ENCODE assay signal across 21 cellular contexts in the genomic region with DNA sequence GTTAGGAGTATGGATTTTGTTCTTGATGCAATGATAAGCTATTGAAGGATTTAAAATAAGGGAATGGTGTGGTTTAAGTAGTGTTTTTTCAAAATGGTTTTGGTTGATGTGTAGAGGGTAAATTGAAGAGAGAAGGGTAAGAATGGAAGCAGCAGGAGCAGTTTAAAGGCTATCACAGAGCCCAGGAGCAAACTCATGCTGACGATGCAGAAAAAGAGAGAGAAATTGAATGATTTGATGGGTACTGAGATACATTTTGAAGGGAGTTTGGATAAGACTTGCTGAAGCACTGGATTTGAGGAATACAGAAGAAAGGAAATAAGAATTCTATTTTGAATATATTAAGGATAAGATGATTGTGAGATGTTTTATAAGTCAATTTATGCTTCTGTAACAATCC.
A peak's percentile ranks its signal among the peaks of the same experiment; 100 is the strongest.
DNase-seq lines count a peak whose midpoint lies in the region; ATAC-seq, FAIRE-seq and TF ChIP-seq lines count a peak whose summit lies in the region.
"Had no signal": no experiment of that assay in that cellular context is flagged by ENCODE, and none has a peak within 500 bp of the region (broad histone marks: within the 10 kb centered on the region; RNA-seq: fewer than 3 reads in every experiment).

No MANE protein-coding gene starts in this region.

- H3K36me3 ChIP-seq in HepG2 (replicated peaks in 1 of 2; ENCODE audit: control insufficient read depth in 1 of 2, insufficient read depth in 2 of 2, low read length in 2 of 2): no peaks in the 10 kb centered on the region
- H3K36me3 ChIP-seq in right lobe of liver: no peaks in the 10 kb centered on the region
- no peaks in the 10 kb centered on the region for H3K36me3 ChIP-seq in DND-41 (ENCODE audit: insufficient read depth, low read length)
- no peaks in the 10 kb centered on the region for H3K36me3 ChIP-seq in KOPT-K1 (ENCODE audit: insufficient read depth, low read length)
- H3K36me3 ChIP-seq in K562 (ENCODE audit: control insufficient read depth, insufficient read depth, low read length): no peaks in the 10 kb centered on the region

- POLR2A ChIA-PET in HepG2 (lab: Yijun Ruan, JAX) (no interaction called here), K562 (lab: Yijun Ruan, JAX) (interaction anchor here (1.3 kb wide), 1 partner anchor 11 kb away, joined by 4 read pairs; no protein-coding TSS in a partner anchor)

- in situ Hi-C loops in HepG2 (cut with HindIII; ENCODE audit: extremely low pct_ligation_motif_present, low pct_unique_long_range_greater_than_20kb): no loop called here
- in situ Hi-C loops in K562 (cut with MboI): no loop called here

- no peak overlapping the region for H3K4me3 ChIP-seq in HepG2 (replicated peaks in 1 of 3; ENCODE audit: insufficient read depth in 1 of 3, low read depth in 2 of 3, low read length in 3 of 3)
- no peak overlapping the region for H3K4me3 ChIP-seq in right lobe of liver
- no peak overlapping the region for H3K4me3 ChIP-seq in DND-41 (ENCODE audit: low read depth in 1 of 2, low read length in 2 of 2)
- H3K4me3 ChIP-seq in K562: no peak overlapping the region

- no peaks in the 10 kb centered on the region for H3K79me2 ChIP-seq in HepG2 (ENCODE audit: insufficient read depth, low read length)
- H3K79me2 ChIP-seq in DND-41 (ENCODE audit: insufficient read depth, low read length): no peaks in the 10 kb centered on the region
- no peaks in the 10 kb centered on the region for H3K79me2 ChIP-seq in K562 (ENCODE audit: control insufficient read depth, insufficient read depth, low read length)

- TF ChIP-seq EP300 in HepG2 (IDR thresholded peaks at IDR 0.05; ENCODE audit: low read depth in 2 of 2, low read length in 2 of 2) (no peak), HepG2 (CRISPR knock-in tag; IDR thresholded peaks at IDR 0.05; ENCODE audit: borderline replicate concordance) (no peak), K562 (IDR thresholded peaks at IDR 0.05; ENCODE audit: low read length) (no peak)

- H3K27ac ChIP-seq in HepG2 (ENCODE audit: extremely low read length, insufficient read depth, low read length) (no peak overlapping the region), right lobe of liver (no peak overlapping the region), DND-41 (ENCODE audit: low read length) (peak overlapping the region; percentile 82), KOPT-K1 (ENCODE audit: low read depth, low read length, poor library complexity, severe bottlenecking) (peak overlapping the region; percentile 58), K562 (ENCODE audit: extremely low read depth, low read depth, low read length) (no peak overlapping the region)
- H3K27ac ChIP-seq: C4-2B had no signal

- no peaks in the 10 kb centered on the region; a peak in 1 of 5 replicates for H3K27me3 ChIP-seq in HepG2 (ENCODE audit: control insufficient read depth in 1 of 2, insufficient read depth in 2 of 2, low read length in 2 of 2)
- no peaks in the 10 kb centered on the region for H3K27me3 ChIP-seq in right lobe of liver
- H3K27me3 ChIP-seq in DND-41 (ENCODE audit: insufficient read depth, low read length, poor library complexity): no peaks in the 10 kb centered on the region
- H3K27me3 ChIP-seq in K562 (ENCODE audit: control insufficient read depth in 2 of 2, insufficient read depth in 2 of 2, low read length in 2 of 2): no peaks in the 10 kb centered on the region

- H2AFZ ChIP-seq in HepG2 (ENCODE audit: low read length) (no peak overlapping the region), DND-41 (ENCODE audit: low read depth, low read length) (peak overlapping the region; percentile 60), K562 (ENCODE audit: low read depth, low read length) (no peak overlapping the region)

- H3K4me2 ChIP-seq in HepG2 (ENCODE audit: low read depth, low read length) (no peak overlapping the region), DND-41 (ENCODE audit: insufficient read depth, low read length) (0 out of 2 replicates have a peak overlapping the region, but pooled peaks have one; percentile 18), K562 (ENCODE audit: insufficient read depth, low read length) (no peak overlapping the region)

- TF ChIP-seq POLR2A in HepG2 (IDR thresholded peaks at IDR 0.05; ENCODE audit: insufficient read depth in 1 of 2, low read depth in 2 of 2, low read length in 2 of 2) (no peak), right lobe of liver (IDR thresholded peaks at IDR 0.05) (no peak), K562 (conservative IDR thresholded peaks at IDR 0.05) (no peak)

- FAIRE-seq in HepG2 (lab: Jason Lieb, UNC) (no peak), K562 (lab: Jason Lieb, UNC) (no peak)
- FAIRE-seq: GM12891, GM18507, H54 had no signal

- H3K4me1 ChIP-seq in HepG2 (ENCODE audit: insufficient read depth, low read length): no peaks in the 10 kb centered on the region
- H3K4me1 ChIP-seq in right lobe of liver: no peaks in the 10 kb centered on the region
- H3K4me1 ChIP-seq in DND-41 (ENCODE audit: insufficient read depth, low read length): peaks cover 42% of the 10 kb centered on the region
- no peaks in the 10 kb centered on the region for H3K4me1 ChIP-seq in K562 (replicated peaks in 1 of 2; ENCODE audit: control insufficient read depth in 2 of 2, insufficient read depth in 2 of 2, low read length in 2 of 2)
- H3K4me1 ChIP-seq: Caco-2 had no signal

- DNase-seq in HepG2 (ENCODE audit: low spot score) (no peak), right lobe of liver (no peak), DND-41 (no peak), K562 (ENCODE audit: extremely low read depth in 1 of 4, low spot score in 3 of 4) (no peak), cortex of kidney (lab: John Stamatoyannopoulos, UW) (no peak)
- DNase-seq: 8988T; Caco-2; CD4-positive, CD25-positive, alpha-beta regulatory T cell; CD8-positive, alpha-beta T cell; DMS 273 treated with DMSO at 0.1 percent for 48 hours; DMS79; GF-D8; GOT3; HCEC 1CT had no signal

- no TSS peak for BruUV-seq in HepG2 (replicated peaks; lab: Mats Ljungman, UMichigan)
- no TSS peak for BruUV-seq in K562 (replicated peaks; lab: Mats Ljungman, UMichigan)

- WGBS in HepG2 (ENCODE audit: low lambda C conversion rate): 49% methylated on average over 1 of the region's 1 CpG
- 92% methylated on average over 1 of the region's 1 CpG for WGBS in right lobe of liver (ENCODE audit: insufficient coverage, low coverage, low lambda C conversion rate, missing lambda C conversion rate)
- WGBS in K562 (ENCODE audit: insufficient coverage, low coverage, missing lambda C conversion rate): 0% methylated on average over 1 of the region's 1 CpG

- TF ChIP-seq RAD21 in HepG2 (CRISPR knock-in tag; IDR thresholded peaks at IDR 0.05) (no peak), K562 (CRISPR knock-in tag; conservative IDR thresholded peaks at IDR 0.05 in 1 of 2, IDR thresholded peaks at IDR 0.05 in 1 of 2) (no peak)

- ATAC-seq in HepG2 (no peak), right lobe of liver (no peak), DND-41 (ENCODE audit: insufficient read depth, low read depth) (no peak), K562 (no peak), HG03432 (IDR thresholded peaks at IDR 0.05; ENCODE audit: unreplicated experiment) (no peak), HG02571 (IDR thresholded peaks at IDR 0.05; ENCODE audit: unreplicated experiment) (no peak)
- ATAC-seq: CD8-positive, alpha-beta T cell had no signal

- H3K9ac ChIP-seq in HepG2 (ENCODE audit: insufficient read depth, low read depth, low read length) (no peak overlapping the region), DND-41 (ENCODE audit: low read depth, low read length) (peak overlapping the region; percentile 12; the same call in 1 of the 2 replicates), K562 (ENCODE audit: insufficient read depth in 1 of 2, low read depth in 2 of 2, low read length in 2 of 2) (no peak overlapping the region)

- no peaks in the 10 kb centered on the region for H3K9me1 ChIP-seq in K562 (ENCODE audit: control insufficient read depth, insufficient read depth, low read length)

- CTCF ChIA-PET in HepG2 (lab: Yijun Ruan, JAX; ENCODE audit: low intra/inter-chr PET ratio, low total read pairs): no interaction called here
- CTCF ChIA-PET in K562 (lab: Yijun Ruan, JAX; ENCODE audit: low intra/inter-chr PET ratio): no interaction called here

- H3K9me3 ChIP-seq in HepG2 (ENCODE audit: low read length) (no peaks in the 10 kb centered on the region), right lobe of liver (no peaks in the 10 kb centered on the region), DND-41 (ENCODE audit: insufficient read depth, low read length, severe bottlenecking) (no peaks in the 10 kb centered on the region), KOPT-K1 (ENCODE audit: insufficient read depth, low read length, poor library complexity, severe bottlenecking) (no peaks in the 10 kb centered on the region), K562 (replicated peaks; ENCODE audit: control insufficient read depth, insufficient read depth, low read depth, low read length) (no peaks in the 10 kb centered on the region)
- H3K9me3 ChIP-seq: Caco-2 had no signal

- H4K20me1 ChIP-seq in HepG2 (ENCODE audit: insufficient read depth, low read length) (no peaks in the 10 kb centered on the region), DND-41 (ENCODE audit: insufficient read depth, low read length) (no peaks in the 10 kb centered on the region), K562 (replicated peaks; ENCODE audit: control insufficient read depth, insufficient read depth, low read length) (no peaks in the 10 kb centered on the region)

- intact Hi-C loops in HepG2 (cut with micrococcal nuclease; ENCODE audit: unreplicated experiment) (no loop called here), right lobe of liver (cut with DNase I) (no loop called here), K562 (cut with micrococcal nuclease) (no loop called here)

- TF ChIP-seq CTCF in HepG2 (CRISPR knock-in tag; IDR thresholded peaks at IDR 0.05): no peak
- TF ChIP-seq CTCF in right lobe of liver (IDR thresholded peaks at IDR 0.05): no peak
- no peak for TF ChIP-seq CTCF in DND-41 (IDR thresholded peaks at IDR 0.05; ENCODE audit: borderline replicate concordance, extremely low read depth, low read length, poor library complexity, severe bottlenecking)
- no peak for TF ChIP-seq CTCF in K562 (IDR thresholded peaks at IDR 0.05 in 2 of 3, conservative IDR thresholded peaks at IDR 0.05 in 1 of 3; ENCODE audit: insufficient read depth in 2 of 3, low read depth in 1 of 3, low read length in 3 of 3)

TF ChIP-seq in HepG2, 621 proteins besides CTCF, POLR2A, EP300 and RAD21 (continues in another document):
- peak; percentile 61 to 69 for TF ChIP-seq MAFK (conservative IDR thresholded peaks at IDR 0.05 in 1 of 2, IDR thresholded peaks at IDR 0.05 in 1 of 2; ENCODE audit: low read length in 2 of 2)
- peak; percentile 32; the same call in 1 of the 2 replicates for TF ChIP-seq MAFF (IDR thresholded peaks at IDR 0.05; ENCODE audit: low read depth, low read length)

TF ChIP-seq in K562, 482 proteins besides CTCF, POLR2A, EP300 and RAD21 (continues in another document):
- no peak for TF ChIP-seq ZNF584 (CRISPR knock-in tag; IDR thresholded peaks at IDR 0.05; ENCODE audit: low read depth)
- TF ChIP-seq MAFG (tag; conservative IDR thresholded peaks at IDR 0.05): peak; percentile 23; the same call in 1 of the 2 replicates
- TF ChIP-seq MAFF (IDR thresholded peaks at IDR 0.05; ENCODE audit: low read length): 0 out of 2 replicates have a peak, but pooled peaks have one; percentile 2

Comparison
In these comparisons a context has a peak if more than half of its experiments do, and no peak if none do; other contexts are left out.
1. H3K27ac ChIP-seq: peak in DND-41 (single experiment) and KOPT-K1 (single experiment); none in HepG2 (single experiment), right lobe of liver (0 of 3) and K562 (single experiment).